In genomic region chr4:182925298-182925738, GRCh38 we compare ENCODE assay signal across 8 cellular contexts. TPM values are rescaled to one million over a fixed set of nuclear protein-coding genes. Genes with fewer than 3 reads are reported as not detected.
DNase-seq lines count a peak whose midpoint lies in the region; ATAC-seq, FAIRE-seq and TF ChIP-seq lines count a peak whose summit lies in the region.

No MANE protein-coding gene starts in this region.

- in situ Hi-C loops in HepG2 (cut with HindIII; ENCODE audit: extremely low pct_ligation_motif_present, low pct_unique_long_range_greater_than_20kb), result no loop called here

- no peaks in the 10 kb centered on the region for H3K27me3 ChIP-seq in bronchial epithelial cell (ENCODE audit: control insufficient read depth, insufficient read depth, low read length)
- H3K27me3 ChIP-seq in HepG2 (ENCODE audit: control insufficient read depth in 1 of 2, insufficient read depth in 2 of 2, low read length in 2 of 2), result peaks cover 0 to 3% of the 10 kb centered on the region in 2 experiments; a peak in 1 of 5 replicates

- DNase-seq in NCI-H1694 (lab: John Stamatoyannopoulos, UW) (peak; percentile 72), bronchial epithelial cell (ENCODE audit: low read depth) (peak; percentile 33), HepG2 (ENCODE audit: low spot score) (peak; percentile 89)
- peak; percentile 26 to 35 for DNase-seq in stimulated activated CD8-positive, alpha-beta memory T cell treated with anti-CD3 and anti-CD28 coated beads, Interleukin-4, amount 100 ng/mL, for 1 hour (ENCODE audit: low read depth in 2 of 2, low spot score in 1 of 2)

- peak; percentile 89 for TF ChIP-seq RAD21 in HepG2 (CRISPR knock-in tag; IDR thresholded peaks at IDR 0.05)

- no peak overlapping the region for H3K9ac ChIP-seq in HepG2 (ENCODE audit: insufficient read depth, low read depth, low read length)

- ATAC-seq in GM18498 (IDR thresholded peaks at IDR 0.05; ENCODE audit: unreplicated experiment) (peak; percentile 100), HG02852 (IDR thresholded peaks at IDR 0.05; ENCODE audit: unreplicated experiment) (peak; percentile 100), HepG2 (peak; percentile 97)

- BruUV-seq in HepG2 (replicated peaks; lab: Mats Ljungman, UMichigan), result no TSS peak

- no peak overlapping the region for H3K27ac ChIP-seq in HepG2 (ENCODE audit: extremely low read length, insufficient read depth, low read length)

- POLR2A ChIA-PET in HepG2 (lab: Yijun Ruan, JAX), result interaction anchor here (1.6 to 1.7 kb wide), 2 partner anchors 9 to 27 kb away, joined by 4 to 6 read pairs; partner anchors contain the start of gene DCTD

- peak; percentile 39 for TF ChIP-seq CTCF in bronchial epithelial cell (IDR thresholded peaks at IDR 0.05; ENCODE audit: insufficient read depth, low read length, severe bottlenecking)
- peak; percentile 97 for TF ChIP-seq CTCF in HepG2 (CRISPR knock-in tag; IDR thresholded peaks at IDR 0.05)

- H3K36me3 ChIP-seq in bronchial epithelial cell (ENCODE audit: control insufficient read depth, insufficient read depth, low read length) (no peaks in the 10 kb centered on the region), HepG2 (replicated peaks in 1 of 2; ENCODE audit: control insufficient read depth in 1 of 2, insufficient read depth in 2 of 2, low read length in 2 of 2) (no peaks in the 10 kb centered on the region)

- no peaks in the 10 kb centered on the region for H3K9me3 ChIP-seq in HepG2 (ENCODE audit: low read length)

- H2AFZ ChIP-seq in HepG2 (ENCODE audit: low read length), result no peak overlapping the region

- TF ChIP-seq EP300 in HepG2 (IDR thresholded peaks at IDR 0.05; ENCODE audit: low read depth in 2 of 2, low read length in 2 of 2) (no peak), HepG2 (CRISPR knock-in tag; IDR thresholded peaks at IDR 0.05; ENCODE audit: borderline replicate concordance) (no peak)

- H3K79me2 ChIP-seq in HepG2 (ENCODE audit: insufficient read depth, low read length), result no peaks in the 10 kb centered on the region

- H3K4me1 ChIP-seq in HepG2 (ENCODE audit: insufficient read depth, low read length), result peaks cover 22% of the 10 kb centered on the region

- FAIRE-seq in A204.1 (lab: Jason Lieb, UNC) (peak; percentile 92), TTC549 (lab: Jason Lieb, UNC) (peak; percentile 84), bronchial epithelial cell (lab: Jason Lieb, UNC) (no peak), HepG2 (lab: Jason Lieb, UNC) (peak; percentile 95)

- no peaks in the 10 kb centered on the region for H4K20me1 ChIP-seq in HepG2 (ENCODE audit: insufficient read depth, low read length)

- H3K4me3 ChIP-seq in bronchial epithelial cell (ENCODE audit: low read depth, low read length), result no peak overlapping the region
- no peak overlapping the region for H3K4me3 ChIP-seq in HepG2 (replicated peaks in 1 of 3; ENCODE audit: insufficient read depth in 1 of 3, low read depth in 2 of 3, low read length in 3 of 3)

- CTCF ChIA-PET in HepG2 (lab: Yijun Ruan, JAX; ENCODE audit: low intra/inter-chr PET ratio, low total read pairs), result interaction anchor here (1.2 to 1.6 kb wide), 7 partner anchors 9 to 447 kb away, joined by 3 to 17 read pairs (median 6); partner anchors contain the start of gene DCTD

- intact Hi-C loops in HepG2 (cut with micrococcal nuclease; ENCODE audit: unreplicated experiment), result loop anchor here (1.0 to 2.0 kb wide), 4 partner anchors 48 to 447 kb away; no protein-coding TSS in a partner anchor

- TF ChIP-seq POLR2A in HepG2 (IDR thresholded peaks at IDR 0.05; ENCODE audit: insufficient read depth in 1 of 2, low read depth in 2 of 2, low read length in 2 of 2), result no peak

- 0% methylated on average over 9 of the region's 9 CpGs for WGBS in HepG2 (ENCODE audit: low lambda C conversion rate)

- no peak overlapping the region for H3K4me2 ChIP-seq in HepG2 (ENCODE audit: low read depth, low read length)

TF ChIP-seq in HepG2, 621 proteins besides CTCF, POLR2A, EP300 and RAD21 (continues in another document):
- TF ChIP-seq ZFX (CRISPR knock-in tag; IDR thresholded peaks at IDR 0.05; ENCODE audit: low read depth), result peak; percentile 68; the same call in 1 of the 2 replicates
- TF ChIP-seq ARNTL (CRISPR knock-in tag; IDR thresholded peaks at IDR 0.05), result no peak
- TF ChIP-seq MIXL1 (CRISPR knock-in tag; IDR thresholded peaks at IDR 0.05), result peak; percentile 79; the same call in 1 of the 2 replicates
- 0 out of 2 replicates have a peak, but pooled peaks have one; percentile 16 for TF ChIP-seq ZNF629 (CRISPR knock-in tag; conservative IDR thresholded peaks at IDR 0.05)
- 0 out of 2 replicates have a peak, but pooled peaks have one; percentile 27 for TF ChIP-seq DRAP1 (CRISPR knock-in tag; IDR thresholded peaks at IDR 0.05)
- TF ChIP-seq HOXA3 (CRISPR knock-in tag; IDR thresholded peaks at IDR 0.05), result peak; percentile 45; the same call in 1 of the 2 replicates
- TF ChIP-seq BRCA1 (CRISPR knock-in tag; IDR thresholded peaks at IDR 0.05), result peak; percentile 97
- no peak for TF ChIP-seq ZEB1 (IDR thresholded peaks at IDR 0.05; ENCODE audit: insufficient replicate concordance, low read depth)
- 0 out of 2 replicates have a peak, but pooled peaks have one; percentile 23 for TF ChIP-seq ZKSCAN1 (IDR thresholded peaks at IDR 0.05; ENCODE audit: low read length)
- TF ChIP-seq ZKSCAN8 (CRISPR knock-in tag; IDR thresholded peaks at IDR 0.05; ENCODE audit: borderline replicate concordance), result peak; percentile 66; the same call in 1 of the 2 replicates
- no peak for TF ChIP-seq ZNF577 (CRISPR knock-in tag; IDR thresholded peaks at IDR 0.05; ENCODE audit: borderline replicate concordance, low read depth)
- TF ChIP-seq PITX1 (CRISPR knock-in tag; IDR thresholded peaks at IDR 0.05), result no peak
- TF ChIP-seq ZNF605 (CRISPR knock-in tag; IDR thresholded peaks at IDR 0.05), result 0 out of 2 replicates have a peak, but pooled peaks have one; percentile 41
- TF ChIP-seq BRF2 (CRISPR knock-in tag; IDR thresholded peaks at IDR 0.05), result no peak
- TF ChIP-seq SALL1 (CRISPR knock-in tag; IDR thresholded peaks at IDR 0.05), result peak; percentile 78
- TF ChIP-seq ZMYM4 (CRISPR knock-in tag; IDR thresholded peaks at IDR 0.05), result peak; percentile 67
- TF ChIP-seq MAZ (IDR thresholded peaks at IDR 0.05; ENCODE audit: borderline replicate concordance, low read depth, low read length), result no peak
- peak; percentile 48; the same call in 1 of the 2 replicates for TF ChIP-seq MAZ (CRISPR knock-in tag; IDR thresholded peaks at IDR 0.05; ENCODE audit: low read depth)
- no peak for TF ChIP-seq RXRA (CRISPR knock-in tag; IDR thresholded peaks at IDR 0.05)
- TF ChIP-seq, protein P1, sequence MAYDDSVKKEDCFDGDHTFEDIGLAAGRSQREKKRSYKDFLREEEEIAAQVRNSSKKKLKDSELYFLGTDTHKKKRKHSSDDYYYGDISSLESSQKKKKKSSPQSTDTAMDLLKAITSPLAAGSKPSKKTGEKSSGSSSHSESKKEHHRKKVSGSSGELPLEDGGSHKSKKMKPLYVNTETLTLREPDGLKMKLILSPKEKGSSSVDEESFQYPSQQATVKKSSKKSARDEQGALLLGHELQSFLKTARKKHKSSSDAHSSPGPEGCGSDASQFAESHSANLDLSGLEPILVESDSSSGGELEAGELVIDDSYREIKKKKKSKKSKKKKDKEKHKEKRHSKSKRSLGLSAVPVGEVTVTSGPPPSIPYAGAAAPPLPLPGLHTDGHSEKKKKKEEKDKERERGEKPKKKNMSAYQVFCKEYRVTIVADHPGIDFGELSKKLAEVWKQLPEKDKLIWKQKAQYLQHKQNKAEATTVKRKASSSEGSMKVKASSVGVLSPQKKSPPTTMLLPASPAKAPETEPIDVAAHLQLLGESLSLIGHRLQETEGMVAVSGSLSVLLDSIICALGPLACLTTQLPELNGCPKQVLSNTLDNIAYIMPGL (CRISPR knock-in tag; IDR thresholded peaks at IDR 0.05; ENCODE audit: borderline replicate concordance in 1 of 2, low read depth in 1 of 2), result peak; percentile 88 to 89

RNA-seq across cellular contexts. Expression of gene DCTD, which starts 8.1 kb away (rescaled TPM):
- total RNA-seq in bronchial epithelial cell (102 and 105 TPM in 2 replicates), HepG2 (2016; rRNA removed; fragmentation: Illumina TruSeq; extraction: Trizol) (67.2 and 85.1 TPM in 2 replicates)
- 93.2 and 97.9 TPM in 2 replicates for total RNA-seq in HepG2 (2016; cell fraction: cytosol; rRNA removed; fragmentation: Illumina TruSeq; extraction: Trizol; ENCODE audit: low read depth)
- total RNA-seq in HepG2 (2016; cell fraction: insoluble cytoplasmic fraction; rRNA removed; fragmentation: Illumina TruSeq; extraction: Trizol), result 65.6 and 88.0 TPM in 2 replicates
- 145 and 146 TPM in 2 replicates for total RNA-seq in HepG2 (2016; cell fraction: membrane; rRNA removed; fragmentation: Illumina TruSeq; extraction: Trizol)
- total RNA-seq in HepG2 (2016; cell fraction: nucleus; rRNA removed; fragmentation: Illumina TruSeq; extraction: Trizol), result 60.7 and 77.4 TPM in 2 replicates
- polyA plus RNA-seq in HepG2 (2011; rRNA removed), result 94.2 and 95.3 TPM in 2 replicates
- 90.5 and 102 TPM in 2 replicates for polyA plus RNA-seq in HepG2 (2011; cell fraction: cytosol; rRNA removed)
- polyA plus RNA-seq in HepG2 (2011; cell fraction: nucleus; rRNA removed), result 153 and 172 TPM in 2 replicates
- 117 and 124 TPM in 2 replicates for polyA plus RNA-seq in HepG2 (2012)
- polyA plus RNA-seq in HepG2 (2016; cell fraction: cytosol; fragmentation: Illumina TruSeq; extraction: Trizol; ENCODE audit: low read depth), result 108 and 123 TPM in 2 replicates
- polyA plus RNA-seq in HepG2 (2016; cell fraction: insoluble cytoplasmic fraction; fragmentation: Illumina TruSeq; extraction: Trizol; ENCODE audit: low read depth), result 93.0 and 99.9 TPM in 2 replicates
- 161 and 166 TPM in 2 replicates for polyA plus RNA-seq in HepG2 (2016; cell fraction: membrane; fragmentation: Illumina TruSeq; extraction: Trizol; ENCODE audit: low read depth)
- 128 and 143 TPM in 2 replicates for polyA plus RNA-seq in HepG2 (2016; cell fraction: nucleus; fragmentation: Illumina TruSeq; extraction: Trizol; ENCODE audit: insufficient read depth, low read depth)
- polyA minus RNA-seq in HepG2 (2011; rRNA and poly(A)+ RNA removed; ENCODE audit: low replicate concordance), result 48.3 and 75.7 TPM in 2 replicates
- polyA minus RNA-seq in HepG2 (2011; cell fraction: cytosol; rRNA and poly(A)+ RNA removed), result 40.4 and 40.8 TPM in 2 replicates
- 85.5 and 94.6 TPM in 2 replicates for polyA minus RNA-seq in HepG2 (2011; cell fraction: nucleus; rRNA and poly(A)+ RNA removed)

Comparison
In these comparisons a context has a peak if more than half of its experiments do, and no peak if none do; other contexts are left out.
1. DNase-seq: peak in every context shown above with its lines; median percentile 89 in HepG2; 72 in NCI-H1694; 33 in bronchial epithelial cell; 30 in stimulated activated CD8-positive, alpha-beta memory T cell treated with anti-CD3 and anti-CD28 coated beads, Interleukin-4, amount 100 ng/mL, for 1 hour.